In the genomic region with DNA sequence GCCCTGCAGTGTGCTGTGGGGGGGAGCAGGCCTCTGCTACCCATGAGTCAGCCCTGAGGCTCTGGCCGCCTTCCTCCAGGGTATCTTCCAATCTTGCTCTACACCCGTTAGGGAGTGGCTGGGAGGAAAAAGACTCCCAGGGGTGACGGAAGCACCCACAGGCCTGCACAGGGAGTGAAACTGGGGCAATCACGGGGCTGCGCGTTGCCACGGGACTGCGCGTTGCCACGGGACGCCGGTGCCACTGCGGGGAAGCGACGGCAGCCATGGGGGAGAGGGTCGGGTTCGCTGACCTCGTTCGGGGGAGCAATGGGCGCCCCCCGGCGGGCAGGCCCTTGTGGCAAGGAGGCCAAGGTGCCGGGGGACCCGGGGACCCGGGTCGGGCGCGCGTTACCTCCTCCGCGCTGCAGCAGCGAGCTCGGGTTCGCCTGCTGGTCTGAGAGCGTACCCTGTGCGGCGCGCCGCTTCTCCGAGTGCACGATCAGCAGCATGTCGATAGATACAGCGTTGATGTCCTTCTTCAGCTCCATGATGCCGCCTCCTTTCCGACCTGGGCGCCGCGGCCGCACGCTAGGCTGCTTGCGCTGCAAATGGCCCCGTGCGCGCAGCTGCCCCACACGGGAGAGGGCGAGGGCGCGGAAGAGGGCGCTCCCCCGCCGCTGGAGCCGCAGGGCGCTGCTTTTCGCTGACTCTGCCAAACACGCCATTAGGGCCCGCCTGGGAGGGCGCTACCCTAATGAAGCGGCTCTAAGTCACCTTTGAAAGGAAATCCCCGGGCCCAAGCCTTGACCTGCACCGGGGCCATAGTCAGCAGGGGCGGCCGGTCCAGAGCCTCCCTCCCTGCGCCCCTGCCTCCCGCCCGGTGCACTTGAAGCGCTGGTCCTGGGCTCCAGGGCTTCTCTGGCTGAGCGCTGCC, we compare ENCODE assay signal across 9 cellular contexts. TPM values are rescaled to one million over a fixed set of nuclear protein-coding genes. Genes with fewer than 3 reads are reported as not detected.
DNase-seq lines count a peak whose midpoint lies in the region; ATAC-seq, FAIRE-seq and TF ChIP-seq lines count a peak whose summit lies in the region.
"Had no signal": no experiment of that assay in that cellular context is flagged by ENCODE, and none has a peak within 500 bp of the region (broad histone marks: within the 10 kb centered on the region; RNA-seq: fewer than 3 reads in every experiment).

A gene with protein sequence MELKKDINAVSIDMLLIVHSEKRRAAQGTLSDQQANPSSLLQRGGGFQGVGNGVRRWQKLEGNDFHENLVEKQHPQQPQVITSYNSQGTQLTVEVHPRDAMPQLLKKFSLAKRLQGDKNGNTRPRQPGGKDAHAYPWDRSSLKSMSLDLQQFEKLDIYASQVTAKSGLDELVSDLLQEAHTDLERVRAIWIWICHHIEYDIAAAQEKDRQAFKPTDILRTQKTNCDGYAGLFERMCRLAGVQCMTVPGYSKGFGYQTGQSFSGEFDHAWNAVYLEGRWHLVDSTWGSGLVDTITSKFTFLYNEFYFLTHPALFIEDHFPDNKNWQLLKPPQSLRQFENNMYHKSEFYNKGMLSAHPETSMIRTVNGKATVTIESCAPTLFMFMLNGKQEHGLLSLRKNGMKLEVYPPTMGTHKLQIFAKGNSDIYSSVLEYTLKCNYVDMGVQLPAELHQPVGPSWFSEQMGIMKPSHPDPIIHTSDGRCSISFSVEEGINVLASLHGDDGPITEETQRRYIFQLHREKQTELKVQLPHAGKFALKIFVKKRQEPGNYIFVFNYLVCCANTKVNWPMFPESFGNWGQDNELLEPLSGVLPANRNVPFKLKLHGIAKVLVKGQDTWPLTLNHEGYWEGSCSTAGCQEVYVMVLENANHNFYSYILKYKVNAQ (minus strand): TSS at position 592 of the 916 bp plus-strand sequence. CDS start 62 bp downstream, at position 530.

- ATAC-seq in HG02571 (IDR thresholded peaks at IDR 0.05; ENCODE audit: unreplicated experiment) = no peak

- intact Hi-C loops in CD14-positive monocyte (cut with micrococcal nuclease) = no loop called here

- H3K4me1 ChIP-seq in skeletal muscle satellite cell (ENCODE audit: control insufficient read depth, insufficient read depth, low read length) = peaks cover 25% of the 10 kb centered on the region

- peaks cover 26 to 43% (median 30%) of the 10 kb centered on the region in 3 donors for H3K27me3 Mint-ChIP-seq in CD14-positive monocyte (ENCODE audit: low read depth in 3 of 3)

- no peak for TF ChIP-seq CTCF in CD14-positive monocyte (IDR thresholded peaks at IDR 0.05)
- TF ChIP-seq CTCF in bronchial epithelial cell (IDR thresholded peaks at IDR 0.05; ENCODE audit: insufficient read depth, low read length, severe bottlenecking) = peak; percentile 37

- H3K4me1 Mint-ChIP-seq in CD14-positive monocyte = peaks cover 10% of the 10 kb centered on the region

- peaks cover 0 to 3% (median 0%) of the 10 kb centered on the region in 7 donors for H3K9me3 Mint-ChIP-seq in CD14-positive monocyte

- H3K4me2 ChIP-seq in skeletal muscle satellite cell (ENCODE audit: low read length) = peak within 1 kb of the TSS; percentile 93

- no peaks in the 10 kb centered on the region for H3K36me3 ChIP-seq in bronchial epithelial cell (ENCODE audit: control insufficient read depth, insufficient read depth, low read length)
- H3K36me3 ChIP-seq in skeletal muscle satellite cell (ENCODE audit: insufficient read depth, low read length) = no peaks in the 10 kb centered on the region

- no peak within 1 kb of the TSS for H3K27ac Mint-ChIP-seq in CD14-positive monocyte

- H3K27me3 ChIP-seq in bronchial epithelial cell (ENCODE audit: control insufficient read depth, insufficient read depth, low read length) = peaks cover 2% of the 10 kb centered on the region
- peaks cover 7% of the 10 kb centered on the region for H3K27me3 ChIP-seq in skeletal muscle satellite cell (ENCODE audit: control insufficient read depth, insufficient read depth, low read length)

- H3K9ac ChIP-seq in skeletal muscle satellite cell (ENCODE audit: low read depth, low read length) = peak within 1 kb of the TSS; percentile 37

- H3K4me3 ChIP-seq in bronchial epithelial cell (ENCODE audit: low read depth, low read length) (peak within 1 kb of the TSS; percentile 19), skeletal muscle satellite cell (ENCODE audit: low read length) (peak within 1 kb of the TSS; percentile 75)

- FAIRE-seq in bronchial epithelial cell (lab: Jason Lieb, UNC) = no peak
- FAIRE-seq: endometrium had no signal

- H3K36me3 Mint-ChIP-seq in CD14-positive monocyte = peaks cover 0 to 2% of the 10 kb centered on the region in 2 donors

- DNase-seq in CD14-positive monocyte (ENCODE audit: low spot score) (no peak), NCI-H1092 (lab: John Stamatoyannopoulos, UW) (peak; percentile 35), bronchial epithelial cell (ENCODE audit: low read depth) (peak; percentile 22), inferior parietal cortex (ENCODE audit: extremely low spot score) (peak; percentile 60), HCEC 1CT (no peak), NCI-H446 treated with DMSO at 0.1 percent for 48 hours (lab: John Stamatoyannopoulos, UW) (no peak)

- H3K9me3 ChIP-seq in skeletal muscle satellite cell (replicated peaks; ENCODE audit: low read length) = no peaks in the 10 kb centered on the region

- peak within 1 kb of the TSS; percentile 68 to 88 for H3K4me3 Mint-ChIP-seq in CD14-positive monocyte

RNA-seq across cellular contexts. Expression of the gene that starts here (rescaled TPM):
- polyA plus RNA-seq in CD14-positive monocyte = under 1 TPM in 1 of 2 donors, not detected in 1; 0.09 TPM
- not detected in 2 replicates for total RNA-seq in bronchial epithelial cell
- 1.0 and 1.1 TPM in 2 replicates for total RNA-seq in skeletal muscle satellite cell (2012; rRNA removed)

Comparison
In these comparisons a context has a peak if more than half of its experiments do, and no peak if none do; other contexts are left out.
1. Peak in DNase-seq and H3K4me3 ChIP-seq in bronchial epithelial cell; RNA of the gene not detected or under 1 TPM.
2. DNase-seq: peak in NCI-H1092 (single experiment) and inferior parietal cortex (single experiment); none in CD14-positive monocyte (single experiment), HCEC 1CT (single experiment) and NCI-H446 treated with DMSO at 0.1 percent for 48 hours (single experiment).